21 cellular contexts compared by ENCODE assay signal in genomic region chr11:46203746-46204145, GRCh38.
"Had no signal": no experiment of that assay in that cellular context is flagged by ENCODE, and none has a peak within 500 bp of the region (broad histone marks: within the 10 kb centered on the region; RNA-seq: fewer than 3 reads in every experiment).

No MANE protein-coding gene starts in this region.

- H3K4me1 ChIP-seq: SJSA1 had no signal

- H3K9me3 ChIP-seq: SJSA1 had no signal

- DNase-seq: Karpas-422, KG1, MM.1S, NCI-H1092 treated with DMSO at 0.1 percent for 48 hours, NCI-H1436, NCI-H187, NCI-H2029, NCI-H2081 treated with DMSO at 0.1 percent for 48 hours, NCI-H2171, NCI-H226, NCI-H446, NCI-H510A, NCI-H524 treated with DMSO at 0.1 percent for 48 hours, NCI-H69, NCI-H774, Right ventricle myocardium superior, RPMI8226, SIG-M5 had no signal

- FAIRE-seq: RCC 7860 had no signal

- H3K4me3 ChIP-seq: SJSA1, SK-N-MC had no signal

- H3K36me3 ChIP-seq: SJSA1 had no signal

- H3K27ac ChIP-seq: SJSA1, SK-N-MC had no signal
